Comparison of ENCODE assay signal across 22 cellular contexts in genomic region chr2:189267925-189268579, GRCh38.
DNase-seq lines count a peak whose midpoint lies in the region; FAIRE-seq and TF ChIP-seq lines count a peak whose summit lies in the region.
"Had no signal": no experiment of that assay in that cellular context is flagged by ENCODE, and none has a peak within 500 bp of the region (broad histone marks: within the 10 kb centered on the region; RNA-seq: fewer than 3 reads in every experiment).

No MANE protein-coding gene starts in this region.

- DNase-seq in adipocyte (ENCODE audit: low read depth) = peak; percentile 87
- peak; percentile 71 for DNase-seq in fibroblast of the conjunctiva (ENCODE audit: low read depth)
- no peak for DNase-seq in smooth muscle cell (lab: John Stamatoyannopoulos, UW; ENCODE audit: unreplicated experiment)
- DNase-seq in 8988T = no peak
- no peak for DNase-seq in C1 segment of cervical spinal cord (lab: John Stamatoyannopoulos, UW)
- DNase-seq in NOMO-1 treated with DMSO at 0.1 percent for 48 hours (lab: John Stamatoyannopoulos, UW; ENCODE audit: unreplicated experiment) = no peak
- no peak for DNase-seq in activated T-helper 2 cell treated with anti-CD3 and anti-CD28 coated beads, Interferon-gamma antibody, Interleukin-2, Interleukin-4, amounts not matched to agents 10 μg/mL and 5 μg/mL and 100 μg/mL, durations not matched to agents 14 hours and 24 hours and 36 hours (ENCODE audit: low spot score)
- DNase-seq: activated CD8-positive, alpha-beta memory T cell treated with anti-CD3 and anti-CD28 coated beads for 24 hours; activated naive CD4-positive, alpha-beta T cell; CD4-positive, CD25-positive, alpha-beta regulatory T cell; colonic mucosa; gastrocnemius medialis; H9; mucosa of descending colon; NCI-H2081 treated with DMSO at 0.1 percent for 48 hours; SHP77; stimulated activated CD4-positive, alpha-beta T cell treated with anti-CD3 and anti-CD28 coated beads, Interleukin-1b, Interleukin-23, amount 100 ng/mL, for 48 hours; stimulated activated CD8-positive, alpha-beta memory T cell treated with anti-CD3 and anti-CD28 coated beads, Interleukin-4, amount 100 ng/mL, for 48 hours; upper lobe of right lung had no signal

- intact Hi-C loops in activated T-helper 2 cell treated with anti-CD3 and anti-CD28 coated beads, Interferon-gamma antibody, Interleukin-2, Interleukin-4, amounts not matched to agents 10 μg/mL and 5 μg/mL and 100 μg/mL, durations not matched to agents 14 hours and 24 hours and 36 hours (cut with micrococcal nuclease) = no loop called here

- H4K20me1 ChIP-seq in smooth muscle cell (ENCODE audit: low read depth) = no peaks in the 10 kb centered on the region

- H3K4me3 ChIP-seq in adipocyte (ENCODE audit: low read length) (peak overlapping the region; percentile 53), smooth muscle cell (no peak overlapping the region)
- H3K4me3 ChIP-seq: colonic mucosa, gastrocnemius medialis, mucosa of descending colon, upper lobe of right lung had no signal

- H3K4me2 ChIP-seq in smooth muscle cell = peak overlapping the region; percentile 50

- no peaks in the 10 kb centered on the region for H3K79me2 ChIP-seq in smooth muscle cell (ENCODE audit: low read depth)

- H3K4me3 Mint-ChIP-seq in activated T-helper 2 cell treated with anti-CD3 and anti-CD28 coated beads, Interferon-gamma antibody, Interleukin-2, Interleukin-4, amounts not matched to agents 10 μg/mL and 5 μg/mL and 100 μg/mL, durations not matched to agents 14 hours and 24 hours and 36 hours (ENCODE audit: low read depth) = no peak overlapping the region
- H3K4me3 Mint-ChIP-seq: CD4-positive, CD25-positive, alpha-beta regulatory T cell; H9 had no signal

- no peaks in the 10 kb centered on the region for H3K27me3 Mint-ChIP-seq in activated T-helper 2 cell treated with anti-CD3 and anti-CD28 coated beads, Interferon-gamma antibody, Interleukin-2, Interleukin-4, amounts not matched to agents 10 μg/mL and 5 μg/mL and 100 μg/mL, durations not matched to agents 14 hours and 24 hours and 36 hours (ENCODE audit: low read depth)
- H3K27me3 Mint-ChIP-seq: CD4-positive, CD25-positive, alpha-beta regulatory T cell; progenitor cell of endocrine pancreas had no signal

- H3K9ac ChIP-seq in adipocyte (ENCODE audit: low read length) (peak overlapping the region; percentile 78), smooth muscle cell (ENCODE audit: low read depth) (peak overlapping the region; percentile 52)

- H3F3A ChIP-seq in smooth muscle cell (ENCODE audit: low read depth) = no peaks in the 10 kb centered on the region

- H3K4me1 ChIP-seq in adipocyte (ENCODE audit: control insufficient read depth, insufficient read depth, low read length) (peaks cover 32% of the 10 kb centered on the region), smooth muscle cell (ENCODE audit: low read depth) (peaks cover 3% of the 10 kb centered on the region)
- H3K4me1 ChIP-seq: colonic mucosa, gastrocnemius medialis, upper lobe of right lung had no signal

- H3K27me3 ChIP-seq in adipocyte (replicated peaks; ENCODE audit: control insufficient read depth, insufficient read depth, low read length) (no peaks in the 10 kb centered on the region), smooth muscle cell (ENCODE audit: low read depth) (no peaks in the 10 kb centered on the region)
- H3K27me3 ChIP-seq: colonic mucosa, gastrocnemius medialis, upper lobe of right lung had no signal

- no peaks in the 10 kb centered on the region for H3K36me3 ChIP-seq in adipocyte (ENCODE audit: control insufficient read depth, insufficient read depth, low read length, severe bottlenecking)
- no peaks in the 10 kb centered on the region for H3K36me3 ChIP-seq in smooth muscle cell (ENCODE audit: low read depth)
- H3K36me3 ChIP-seq: colonic mucosa, gastrocnemius medialis, upper lobe of right lung had no signal

- FAIRE-seq in G401.6 (lab: Jason Lieb, UNC) = peak; percentile 41
- FAIRE-seq: keratinocyte had no signal

- no peaks in the 10 kb centered on the region for H3K36me3 Mint-ChIP-seq in activated T-helper 2 cell treated with anti-CD3 and anti-CD28 coated beads, Interferon-gamma antibody, Interleukin-2, Interleukin-4, amounts not matched to agents 10 μg/mL and 5 μg/mL and 100 μg/mL, durations not matched to agents 14 hours and 24 hours and 36 hours (ENCODE audit: low read depth)
- H3K36me3 Mint-ChIP-seq: CD4-positive, CD25-positive, alpha-beta regulatory T cell had no signal

- H2AFZ ChIP-seq in smooth muscle cell (ENCODE audit: low read depth) = peak overlapping the region; percentile 85

- H3K9me3 Mint-ChIP-seq in activated T-helper 2 cell treated with anti-CD3 and anti-CD28 coated beads, Interferon-gamma antibody, Interleukin-2, Interleukin-4, amounts not matched to agents 10 μg/mL and 5 μg/mL and 100 μg/mL, durations not matched to agents 14 hours and 24 hours and 36 hours = peaks cover 7% of the 10 kb centered on the region

- no peak overlapping the region for H3K27ac Mint-ChIP-seq in activated T-helper 2 cell treated with anti-CD3 and anti-CD28 coated beads, Interferon-gamma antibody, Interleukin-2, Interleukin-4, amounts not matched to agents 10 μg/mL and 5 μg/mL and 100 μg/mL, durations not matched to agents 14 hours and 24 hours and 36 hours
- H3K27ac Mint-ChIP-seq: CD4-positive, CD25-positive, alpha-beta regulatory T cell; H9; progenitor cell of endocrine pancreas had no signal

- no peak for TF ChIP-seq CTCF in smooth muscle cell (IDR thresholded peaks at IDR 0.05; ENCODE audit: borderline replicate concordance, insufficient read depth, poor library complexity, severe bottlenecking)

- peak overlapping the region; percentile 93 for H3K27ac ChIP-seq in smooth muscle cell (ENCODE audit: low read depth)
- H3K27ac ChIP-seq: colonic mucosa, gastrocnemius medialis, upper lobe of right lung had no signal

- no peaks in the 10 kb centered on the region for H3K4me1 Mint-ChIP-seq in activated T-helper 2 cell treated with anti-CD3 and anti-CD28 coated beads, Interferon-gamma antibody, Interleukin-2, Interleukin-4, amounts not matched to agents 10 μg/mL and 5 μg/mL and 100 μg/mL, durations not matched to agents 14 hours and 24 hours and 36 hours (ENCODE audit: low read depth)
- H3K4me1 Mint-ChIP-seq: CD4-positive, CD25-positive, alpha-beta regulatory T cell; H9 had no signal

- H3K9me3 ChIP-seq in adipocyte (ENCODE audit: control insufficient read depth, low read length) (no peaks in the 10 kb centered on the region), smooth muscle cell (replicated peaks; ENCODE audit: low read depth) (no peaks in the 10 kb centered on the region)
- H3K9me3 ChIP-seq: colonic mucosa, gastrocnemius medialis, mucosa of descending colon, upper lobe of right lung had no signal

Comparison
In these comparisons a context has a peak if more than half of its experiments do, and no peak if none do; other contexts are left out.
1. DNase-seq: peak in adipocyte (single experiment) and fibroblast of the conjunctiva (single experiment); none in smooth muscle cell (single experiment), 8988T (single experiment), C1 segment of cervical spinal cord (0 of 14), NOMO-1 treated with DMSO at 0.1 percent for 48 hours (single experiment) and activated T-helper 2 cell treated with anti-CD3 and anti-CD28 coated beads, Interferon-gamma antibody, Interleukin-2, Interleukin-4, amounts not matched to agents 10 μg/mL and 5 μg/mL and 100 μg/mL, durations not matched to agents 14 hours and 24 hours and 36 hours (single experiment).